8 cellular contexts compared by ENCODE assay signal in the genomic region with DNA sequence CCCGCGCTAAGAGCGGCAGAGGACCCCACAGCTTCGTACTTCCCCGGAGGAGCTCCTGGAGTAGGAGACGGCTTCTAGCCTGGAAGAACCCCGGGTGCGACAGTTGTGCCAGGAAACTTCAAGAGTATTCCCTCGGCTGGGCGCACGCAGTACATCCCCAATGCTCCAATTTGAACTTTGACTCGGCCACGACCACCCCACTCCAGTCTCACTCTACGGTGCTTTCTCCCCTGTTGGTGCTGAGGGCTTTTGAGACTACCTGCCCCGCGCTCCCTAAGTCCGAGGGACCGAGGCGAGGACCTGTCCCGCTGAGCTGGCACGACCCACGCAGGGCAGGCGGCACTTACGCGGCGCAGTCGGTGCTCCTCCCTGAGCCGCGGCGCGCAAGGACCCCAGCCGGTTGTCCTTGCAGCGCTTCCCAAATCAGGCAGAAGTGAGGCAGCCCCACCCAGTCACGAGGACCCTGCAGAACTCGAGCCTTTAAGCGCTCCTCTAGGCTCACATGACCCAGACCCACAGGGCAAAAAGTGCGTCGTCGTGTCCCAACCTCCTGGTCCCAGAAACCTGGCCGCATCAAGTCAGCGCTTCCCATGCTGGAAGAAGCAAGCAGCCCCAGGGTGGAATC. TPM values are rescaled to one million over a fixed set of nuclear protein-coding genes. Genes with fewer than 3 reads are reported as not detected.
A peak's percentile ranks its signal among the peaks of the same experiment; 100 is the strongest.
DNase-seq lines count a peak whose midpoint lies in the region; ATAC-seq, FAIRE-seq and TF ChIP-seq lines count a peak whose summit lies in the region.

Gene CPVL, minus strand, starts transcription at position 456 of the 625 bp plus-strand sequence. CDS start 25,476 bp downstream, outside the sequence.

- WGBS in esophagus, 2 donors = 2 to 3% methylated on average over 41 of the region's 41 CpGs

- H3K36me3 ChIP-seq in esophagus (ENCODE audit: control insufficient read depth in 2 of 2, insufficient read depth in 2 of 2, low read length in 1 of 2) (no peaks in the 10 kb centered on the region), mucosa of rectum (ENCODE audit: control insufficient read depth in 2 of 2, insufficient read depth in 2 of 2, low read length in 2 of 2) (no peaks in the 10 kb centered on the region), upper lobe of right lung (no peaks in the 10 kb centered on the region)

- peak within 1 kb of the TSS; percentile 4 to 17 for H3K4me3 ChIP-seq in esophagus (ENCODE audit: low read depth in 1 of 2, low read length in 2 of 2)
- peak within 1 kb of the TSS; percentile 58 to 59 for H3K4me3 ChIP-seq in mucosa of rectum (ENCODE audit: low read length in 2 of 2)
- H3K4me3 ChIP-seq in upper lobe of right lung = peak within 1 kb of the TSS; percentile 48

- TF ChIP-seq CTCF in upper lobe of right lung (IDR thresholded peaks at IDR 0.05) = no peak

- H3K27me3 ChIP-seq in esophagus (ENCODE audit: control insufficient read depth in 1 of 2, insufficient read depth in 2 of 2, low read length in 2 of 2) = peaks cover 0 to 6% of the 10 kb centered on the region in 2 donors
- H3K27me3 ChIP-seq in mucosa of rectum (ENCODE audit: control insufficient read depth in 2 of 2, insufficient read depth in 2 of 2, low read length in 2 of 2) = peaks cover 7 to 17% of the 10 kb centered on the region in 2 donors
- peaks cover 22% of the 10 kb centered on the region for H3K27me3 ChIP-seq in upper lobe of right lung

- no peak for TF ChIP-seq POLR2A in GM12891 (IDR thresholded peaks at IDR 0.05; ENCODE audit: low read depth, low read length)

- DNase-seq in HT-29 (ENCODE audit: low spot score) (peak; percentile 21), OCI-M1 (lab: John Stamatoyannopoulos, UW) (peak; percentile 87), upper lobe of right lung (peak; percentile 81), GM12891 (ENCODE audit: insufficient read length, low spot score) (no peak)

- no peak within 1 kb of the TSS for H3K27ac ChIP-seq in esophagus (ENCODE audit: low read depth in 2 of 2, low read length in 1 of 2)
- H3K27ac ChIP-seq in mucosa of rectum (ENCODE audit: low read depth in 2 of 2, low read length in 2 of 2) = peak within 1 kb of the TSS in 1 of 2 donors; percentile 23
- peak within 1 kb of the TSS; percentile 42 for H3K27ac ChIP-seq in upper lobe of right lung

- peak within 1 kb of the TSS; percentile 13 to 41 for H3K9ac ChIP-seq in mucosa of rectum (ENCODE audit: low read depth in 1 of 2, low read length in 2 of 2)

- intact Hi-C loops in upper lobe of right lung (cut with DNase I) = no loop called here

- H3K9me3 ChIP-seq in esophagus (ENCODE audit: control insufficient read depth in 2 of 2, insufficient read depth in 1 of 2, low read depth in 1 of 2, low read length in 1 of 2) = no peaks in the 10 kb centered on the region
- H3K9me3 ChIP-seq in mucosa of rectum (ENCODE audit: control insufficient read depth in 2 of 2, low read length in 2 of 2) = no peaks in the 10 kb centered on the region
- no peaks in the 10 kb centered on the region for H3K9me3 ChIP-seq in upper lobe of right lung

- no peak for FAIRE-seq in GM12891 (lab: Jason Lieb, UNC)

- H3K4me1 ChIP-seq in esophagus (ENCODE audit: control insufficient read depth in 2 of 2, insufficient read depth in 2 of 2, low read length in 1 of 2) (no peaks in the 10 kb centered on the region), mucosa of rectum (ENCODE audit: control insufficient read depth in 2 of 2, insufficient read depth in 2 of 2, low read length in 2 of 2) (peaks cover 17% of the 10 kb centered on the region in 2 donors), upper lobe of right lung (no peaks in the 10 kb centered on the region)

- peak; percentile 90 for ATAC-seq in upper lobe of right lung
- no peak for ATAC-seq in HG03439 (IDR thresholded peaks at IDR 0.05; ENCODE audit: unreplicated experiment)
- no peak for ATAC-seq in HG02852 (IDR thresholded peaks at IDR 0.05; ENCODE audit: unreplicated experiment)

TF ChIP-seq in GM12891, 5 proteins besides CTCF, POLR2A, EP300 and RAD21:
- no peak for TF ChIP-seq POU2F2 (IDR thresholded peaks at IDR 0.05; ENCODE audit: low read depth, low read length)
- no peak for TF ChIP-seq SPI1 (IDR thresholded peaks at IDR 0.05; ENCODE audit: low read depth, low read length)
- no peak for TF ChIP-seq PAX5 (IDR thresholded peaks at IDR 0.05; ENCODE audit: insufficient read depth, low read length, severe bottlenecking)
- TF ChIP-seq POLR2AphosphoS5 (IDR thresholded peaks at IDR 0.05; ENCODE audit: low read depth, low read length) = no peak
- TF ChIP-seq TAF1 (IDR thresholded peaks at IDR 0.05; ENCODE audit: low read depth, low read length) = no peak

RNA-seq across cellular contexts. Expression of gene CPVL, which starts in this region (rescaled TPM):
- total RNA-seq in HT-29 (2014; rRNA removed; shearing (Covaris generic)) = 1.8 and 5.3 TPM in 2 replicates
- polyA plus RNA-seq in esophagus = 1 to 10 TPM; 4.6 to 9.5 TPM
- 31.9 TPM for total RNA-seq in upper lobe of right lung
- polyA plus RNA-seq in GM12891 (2012; ENCODE audit: low read depth, missing spikeins) = not detected
